In genomic region chr7:25557930-25558329, GRCh38 we compare ENCODE assay signal across 28 cellular contexts.
"Had no signal": no experiment of that assay in that cellular context is flagged by ENCODE, and none has a peak within 500 bp of the region (broad histone marks: within the 10 kb centered on the region; RNA-seq: fewer than 3 reads in every experiment).

No MANE protein-coding gene starts in this region.

- H3K27me3 Mint-ChIP-seq: activated naive CD8-positive, alpha-beta T cell treated with anti-CD3 and anti-CD28 coated beads for 36 hours had no signal

- H3K27ac ChIP-seq: body of pancreas, cardiac muscle cell, coronary artery, dorsolateral prefrontal cortex, left lung, neural progenitor cell, right atrium auricular region, suprapubic skin, tibial nerve had no signal

- DNase-seq: activated CD4-positive, alpha-beta T cell treated with anti-CD3 and anti-CD28 coated beads, Interleukin-2, amount 10 ng/mL, durations not matched to agents 24 days and 14 days; activated CD4-positive, CD25-positive, alpha-beta regulatory T cell treated with anti-CD3 and anti-CD28 coated beads, Interleukin-2, amount 50 U/mL, for 72 hours; activated CD8-positive, alpha-beta memory T cell treated with anti-CD3 and anti-CD28 coated beads, Interleukin-2, amount 50 U/mL, for 4 hours; activated effector memory CD4-positive, alpha-beta T cell treated with anti-CD3 and anti-CD28 coated beads, Interleukin-2, amount 50 U/mL, for 16 hours; activated naive CD8-positive, alpha-beta T cell treated with anti-CD3 and anti-CD28 coated beads for 36 hours; activated T-cell treated with anti-CD3 and anti-CD28 coated beads, Interleukin-2, amount 50 U/mL, for 1 hour; aorta; body of pancreas; dorsolateral prefrontal cortex; esophagus squamous epithelium; foreskin melanocyte; kidney glomerular epithelial cell; left lung; naive B cell; occipital lobe; T-helper 1 cell had no signal

- H3K9me3 Mint-ChIP-seq: activated CD4-positive, alpha-beta memory T cell treated with anti-CD3 and anti-CD28 coated beads for 36 hours; activated CD4-positive, alpha-beta T cell treated with anti-CD3 and anti-CD28 coated beads, Interleukin-2, amount 10 ng/mL, durations not matched to agents 24 days and 14 days; activated naive CD4-positive, alpha-beta T cell treated with anti-CD3 and anti-CD28 coated beads for 36 hours; activated naive CD8-positive, alpha-beta T cell treated with anti-CD3 and anti-CD28 coated beads for 36 hours; activated T-helper 1 cell treated with anti-CD3 and anti-CD28 coated beads, Interleukin-12 subunit alpha, Interleukin-12 subunit beta, Interleukin-2, Interleukin-4 antibody, amounts not matched to agents 30 ng/mL and 10 ng/mL and 1 ng/mL, durations not matched to agents 14 hours and 24 hours and 36 hours had no signal

- ATAC-seq: body of pancreas, left lung had no signal

- H3K9me3 ChIP-seq: adrenal gland, esophagus squamous epithelium, left lung, suprapubic skin, tibial nerve had no signal

- H3K9ac ChIP-seq: neural progenitor cell had no signal

- H3K4me1 ChIP-seq: body of pancreas, left lung, right atrium auricular region, suprapubic skin had no signal

- H3K36me3 Mint-ChIP-seq: activated CD4-positive, alpha-beta memory T cell treated with anti-CD3 and anti-CD28 coated beads for 36 hours; activated naive CD8-positive, alpha-beta T cell treated with anti-CD3 and anti-CD28 coated beads for 36 hours; naive B cell; neural progenitor cell had no signal

- H3K27ac Mint-ChIP-seq: activated CD4-positive, alpha-beta memory T cell treated with anti-CD3 and anti-CD28 coated beads for 36 hours; activated CD4-positive, alpha-beta T cell treated with anti-CD3 and anti-CD28 coated beads, Interleukin-2, amount 10 ng/mL, durations not matched to agents 24 days and 14 days; activated naive CD4-positive, alpha-beta T cell treated with anti-CD3 and anti-CD28 coated beads for 36 hours; activated naive CD8-positive, alpha-beta T cell treated with anti-CD3 and anti-CD28 coated beads for 36 hours; activated T-helper 1 cell treated with anti-CD3 and anti-CD28 coated beads, Interleukin-12 subunit alpha, Interleukin-12 subunit beta, Interleukin-2, Interleukin-4 antibody, amounts not matched to agents 30 ng/mL and 10 ng/mL and 1 ng/mL, durations not matched to agents 14 hours and 24 hours and 36 hours had no signal

- H2AFZ ChIP-seq: neural progenitor cell had no signal

- H3K27me3 ChIP-seq: adrenal gland, body of pancreas, cardiac muscle cell, esophagus squamous epithelium, left lung, neural progenitor cell, right atrium auricular region, suprapubic skin, tibial nerve had no signal

- H3K4me3 Mint-ChIP-seq: activated CD4-positive, alpha-beta memory T cell treated with anti-CD3 and anti-CD28 coated beads for 36 hours; activated CD4-positive, alpha-beta T cell treated with anti-CD3 and anti-CD28 coated beads, Interleukin-2, amount 10 ng/mL, durations not matched to agents 24 days and 14 days; activated naive CD4-positive, alpha-beta T cell treated with anti-CD3 and anti-CD28 coated beads for 36 hours; activated naive CD8-positive, alpha-beta T cell treated with anti-CD3 and anti-CD28 coated beads for 36 hours; activated T-helper 1 cell treated with anti-CD3 and anti-CD28 coated beads, Interleukin-12 subunit alpha, Interleukin-12 subunit beta, Interleukin-2, Interleukin-4 antibody, amounts not matched to agents 30 ng/mL and 10 ng/mL and 1 ng/mL, durations not matched to agents 14 hours and 24 hours and 36 hours; naive B cell; neural progenitor cell had no signal

- H3K36me3 ChIP-seq: adrenal gland, cardiac muscle cell, esophagus squamous epithelium, left lung, neural progenitor cell, right atrium auricular region, suprapubic skin, tibial nerve had no signal

- H3K4me3 ChIP-seq: adrenal gland, body of pancreas, cardiac muscle cell, coronary artery, dorsolateral prefrontal cortex, esophagus squamous epithelium, left lung, lung, neural progenitor cell, right atrium auricular region, smooth muscle cell, suprapubic skin, tibial nerve had no signal

- H3K4me2 ChIP-seq: neural progenitor cell, smooth muscle cell had no signal
